21 cellular contexts compared by ENCODE assay signal in genomic region chr1:10680487-10680886, GRCh38.
DNase-seq lines count a peak whose midpoint lies in the region; ATAC-seq, FAIRE-seq and TF ChIP-seq lines count a peak whose summit lies in the region.
"Had no signal": no experiment of that assay in that cellular context is flagged by ENCODE, and none has a peak within 500 bp of the region (broad histone marks: within the 10 kb centered on the region; RNA-seq: fewer than 3 reads in every experiment).

No MANE protein-coding gene starts in this region.

- H3K4me2 ChIP-seq in BLaER1 = peak overlapping the region; percentile 62
- peak overlapping the region; percentile 86 for H3K4me2 ChIP-seq in HepG2 (ENCODE audit: low read depth, low read length)

- intact Hi-C loops in HepG2 (cut with micrococcal nuclease; ENCODE audit: unreplicated experiment) = no loop called here
- intact Hi-C loops in psoas muscle (cut with DNase I) = loop anchor here (5.0 to 10.0 kb wide), 3 partner anchors 62 to 184 kb away; no protein-coding TSS in a partner anchor

- 6% methylated on average over 8 of the region's 11 CpGs for WGBS in HepG2 (ENCODE audit: low lambda C conversion rate)
- 77 to 83% (median 79%) methylated on average over 11 of the region's 11 CpGs for WGBS in psoas muscle, 3 donors

- CTCF ChIA-PET in HepG2 (lab: Yijun Ruan, JAX; ENCODE audit: low intra/inter-chr PET ratio, low total read pairs) = no interaction called here

- no peak for TF ChIP-seq POLR2A in HepG2 (IDR thresholded peaks at IDR 0.05; ENCODE audit: insufficient read depth in 1 of 2, low read depth in 2 of 2, low read length in 2 of 2)

- no peak overlapping the region for H3K9ac ChIP-seq in BLaER1
- H3K9ac ChIP-seq in HepG2 (ENCODE audit: insufficient read depth, low read depth, low read length) = no peak overlapping the region
- H3K9ac ChIP-seq: parathyroid adenoma had no signal

- H3K4me1 ChIP-seq in BLaER1 (peaks cover 94% of the 10 kb centered on the region), HepG2 (ENCODE audit: insufficient read depth, low read length) (peaks cover 93% of the 10 kb centered on the region), psoas muscle (peaks cover 90% of the 10 kb centered on the region)
- H3K4me1 ChIP-seq: parathyroid adenoma had no signal

- no peaks in the 10 kb centered on the region for H3K79me2 ChIP-seq in HepG2 (ENCODE audit: insufficient read depth, low read length)
- H3K79me2 ChIP-seq: parathyroid adenoma had no signal

- H3K27ac ChIP-seq in BLaER1 = no peak overlapping the region
- peak overlapping the region; percentile 99 for H3K27ac ChIP-seq in WERI-Rb-1
- H3K27ac ChIP-seq in HepG2 (ENCODE audit: extremely low read length, insufficient read depth, low read length) = no peak overlapping the region
- H3K27ac ChIP-seq in psoas muscle = peak overlapping the region; percentile 87
- H3K27ac ChIP-seq: parathyroid adenoma had no signal

- in situ Hi-C loops in HepG2 (cut with HindIII; ENCODE audit: extremely low pct_ligation_motif_present, low pct_unique_long_range_greater_than_20kb) = no loop called here

- H3K36me3 ChIP-seq in BLaER1 (no peaks in the 10 kb centered on the region), WERI-Rb-1 (peaks cover 2% of the 10 kb centered on the region; the same call in 1 of the 2 replicates), HepG2 (replicated peaks in 1 of 2; ENCODE audit: control insufficient read depth in 1 of 2, insufficient read depth in 2 of 2, low read length in 2 of 2) (no peaks in the 10 kb centered on the region), psoas muscle (ENCODE audit: insufficient read depth in 1 of 2, low read depth in 1 of 2) (no peaks in the 10 kb centered on the region)

- POLR2A ChIA-PET in HepG2 (lab: Yijun Ruan, JAX) = interaction anchor here (1.6 kb wide), 1 partner anchor 12 kb away, joined by 4 read pairs; no protein-coding TSS in a partner anchor

- TF ChIP-seq CTCF in WERI-Rb-1 (IDR thresholded peaks at IDR 0.05; ENCODE audit: low read depth, low read length) = no peak
- TF ChIP-seq CTCF in HepG2 (CRISPR knock-in tag; IDR thresholded peaks at IDR 0.05) = no peak
- TF ChIP-seq CTCF in psoas muscle (IDR thresholded peaks at IDR 0.05) = no peak

- H3K27me3 ChIP-seq in BLaER1 (no peaks in the 10 kb centered on the region), WERI-Rb-1 (ENCODE audit: insufficient read depth, low read depth, severe bottlenecking) (no peaks in the 10 kb centered on the region), HepG2 (ENCODE audit: control insufficient read depth in 1 of 2, insufficient read depth in 2 of 2, low read length in 2 of 2) (no peaks in the 10 kb centered on the region), psoas muscle (ENCODE audit: insufficient read depth in 3 of 3, low read length in 2 of 3) (no peaks in the 10 kb centered on the region)
- H3K27me3 ChIP-seq: body of pancreas had no signal

- ATAC-seq in HepG2 (peak; percentile 27), psoas muscle (peak in 2 of 4 donors; percentile 35 to 36), GM21717 (IDR thresholded peaks at IDR 0.05; ENCODE audit: unreplicated experiment) (no peak), GM21619 (IDR thresholded peaks at IDR 0.05; ENCODE audit: unreplicated experiment) (no peak)
- ATAC-seq: body of pancreas; CD8-positive, alpha-beta T cell; natural killer cell treated with Interleukin-12 subunit alpha and Interleukin-12 subunit beta and Interleukin-15 and Interleukin-18, amount 100 ng/mL, for 72 hours had no signal

- no peak for TF ChIP-seq RAD21 in HepG2 (CRISPR knock-in tag; IDR thresholded peaks at IDR 0.05)

- FAIRE-seq in HepG2 (lab: Jason Lieb, UNC) = peak; percentile 39
- FAIRE-seq: frontal cortex had no signal

- no peak overlapping the region for H2AFZ ChIP-seq in HepG2 (ENCODE audit: low read length)
- H2AFZ ChIP-seq: parathyroid adenoma had no signal

- BruUV-seq in HepG2 (replicated peaks; lab: Mats Ljungman, UMichigan) = no TSS peak

- no peaks in the 10 kb centered on the region for H3K9me3 ChIP-seq in BLaER1
- H3K9me3 ChIP-seq in WERI-Rb-1 (ENCODE audit: severe bottlenecking) = no peaks in the 10 kb centered on the region
- no peaks in the 10 kb centered on the region for H3K9me3 ChIP-seq in HepG2 (ENCODE audit: low read length)
- no peaks in the 10 kb centered on the region for H3K9me3 ChIP-seq in psoas muscle
- H3K9me3 ChIP-seq: body of pancreas had no signal

- H4K20me1 ChIP-seq in BLaER1 = peaks cover 28% of the 10 kb centered on the region; the same call in 1 of the 2 replicates
- no peaks in the 10 kb centered on the region for H4K20me1 ChIP-seq in HepG2 (ENCODE audit: insufficient read depth, low read length)

- TF ChIP-seq EP300 in HepG2 (IDR thresholded peaks at IDR 0.05; ENCODE audit: low read depth in 2 of 2, low read length in 2 of 2) (no peak), HepG2 (CRISPR knock-in tag; IDR thresholded peaks at IDR 0.05; ENCODE audit: borderline replicate concordance) (no peak)

- DNase-seq in WERI-Rb-1 (no peak), HepG2 (ENCODE audit: low spot score) (no peak), psoas muscle (no peak), AG20443 (ENCODE audit: low spot score) (no peak), medulla oblongata (ENCODE audit: extremely low spot score) (no peak)
- DNase-seq: activated CD4-positive, alpha-beta T cell treated with anti-CD3 and anti-CD28 coated beads, Interleukin-2, amount 50 U/mL, for 1 hour; activated CD8-positive, alpha-beta memory T cell treated with anti-CD3 and anti-CD28 coated beads, Interleukin-2, amount 50 U/mL, for 4 hours; body of pancreas; CD8-positive, alpha-beta T cell; HFFc6; NCI-H1048; NCI-H2081 treated with DMSO at 0.1 percent for 48 hours; NCI-H510A treated with DMSO at 0.1 percent for 48 hours; stimulated activated CD4-positive, alpha-beta T cell treated with anti-CD3 and anti-CD28 coated beads, Interleukin-2, amount 100 ng/mL, for 48 hours had no signal

- H3K4me3 ChIP-seq in BLaER1 (no peak overlapping the region), WERI-Rb-1 (ENCODE audit: low read depth, low read length) (no peak overlapping the region), HepG2 (replicated peaks in 1 of 3; ENCODE audit: insufficient read depth in 1 of 3, low read depth in 2 of 3, low read length in 3 of 3) (peak overlapping the region; percentile 32 to 72 (median 35); a peak in 5 of 6 replicates), psoas muscle (no peak overlapping the region)
- H3K4me3 ChIP-seq: body of pancreas, skin epidermis had no signal

TF ChIP-seq in HepG2, 621 proteins besides CTCF, POLR2A, EP300 and RAD21 (continues in another document):
- TF ChIP-seq ZNF17 (CRISPR knock-in tag; IDR thresholded peaks at IDR 0.05) = no peak
- TF ChIP-seq TAF1 (CRISPR knock-in tag; IDR thresholded peaks at IDR 0.05) = peak; percentile 29
- TF ChIP-seq KIAA2018 (CRISPR knock-in tag; IDR thresholded peaks at IDR 0.05; ENCODE audit: borderline replicate concordance) = no peak

Comparison
In these comparisons a context has a peak if more than half of its experiments do, and no peak if none do; other contexts are left out.
1. H3K27ac ChIP-seq: peak in WERI-Rb-1 (single experiment) and psoas muscle (single experiment); none in BLaER1 (single experiment) and HepG2 (single experiment).
2. H3K4me3 ChIP-seq: peak in HepG2 (3 of 3); none in BLaER1 (single experiment), WERI-Rb-1 (single experiment) and psoas muscle (single experiment).